27 cellular contexts compared by ENCODE assay signal in genomic region chr10:49624629-49625028, GRCh38. TPM values are rescaled to one million over a fixed set of nuclear protein-coding genes. Genes with fewer than 3 reads are reported as not detected.
"Had no signal": no experiment of that assay in that cellular context is flagged by ENCODE, and none has a peak within 500 bp of the region (broad histone marks: within the 10 kb centered on the region; RNA-seq: fewer than 3 reads in every experiment).

No MANE protein-coding gene starts in this region.

- H3K4me3 ChIP-seq: MG63 had no signal

- H3K9ac ChIP-seq: SK-N-SH had no signal

- DNase-seq: Karpas-422, KG1, MG63, NCI-H1092, NCI-H1105 treated with DMSO at 0.1 percent for 48 hours, NCI-H1417 treated with DMSO at 0.1 percent for 48 hours, NCI-H146, NCI-H1694 treated with DMSO at 0.1 percent for 48 hours, NCI-H1930, NCI-H2081, NCI-H2107, NCI-H2171, NCI-H226, NCI-H446, NCI-H510A, NCI-H524 treated with DMSO at 0.1 percent for 48 hours, NCI-H69, NCI-H774, PC-3, SHP77, SK-N-SH, SW 1271 had no signal

- ATAC-seq: Panc1, PC-3 had no signal

- H3K9me3 ChIP-seq: MG63, SK-N-SH had no signal

- H3K27ac ChIP-seq: HL-60, RWPE1 had no signal

- H3K4me2 ChIP-seq: SK-N-SH had no signal

- H3K36me3 ChIP-seq: MG63 had no signal

RNA-seq across cellular contexts. Expression of gene CHAT, which starts 10.8 kb away (rescaled TPM):
- total RNA-seq: OCI-LY7, PC-3, SK-MEL-5 had no signal
- polyA plus RNA-seq: SK-N-SH had no signal

RNA-seq across cellular contexts. Expression of gene SLC18A3, which starts 14.5 kb away (rescaled TPM):
- total RNA-seq: OCI-LY7, PC-3, SK-MEL-5 had no signal

RNA-seq across cellular contexts. Expression of gene C10orf53, which starts 54.8 kb away (rescaled TPM):
- total RNA-seq: OCI-LY7, PC-3, SK-MEL-5 had no signal
- polyA plus RNA-seq: SK-N-SH had no signal
